ENCODE assay signal across 22 cellular contexts in the genomic region with DNA sequence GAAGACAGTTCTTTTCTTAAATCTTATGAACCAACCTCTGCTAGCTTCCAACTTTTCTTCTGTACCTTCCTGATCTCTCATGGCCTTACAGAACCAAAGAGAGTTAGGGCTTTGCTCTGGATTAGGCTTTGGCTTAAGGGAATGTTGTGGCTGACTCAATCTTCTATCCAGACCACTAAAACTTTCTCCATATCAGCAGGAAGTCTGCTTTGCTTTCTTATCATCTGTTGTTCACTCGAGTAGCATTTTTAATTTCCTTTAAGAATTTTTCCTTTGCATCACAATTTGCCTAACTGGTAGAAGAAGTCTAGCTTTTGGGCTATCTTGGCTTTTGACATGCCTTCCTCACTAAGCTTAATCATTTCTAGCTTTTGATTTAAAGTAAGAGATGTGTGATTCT.
DNase-seq lines count a peak whose midpoint lies in the region; ATAC-seq and TF ChIP-seq lines count a peak whose summit lies in the region.
"Had no signal": no experiment of that assay in that cellular context is flagged by ENCODE, and none has a peak within 500 bp of the region (broad histone marks: within the 10 kb centered on the region; RNA-seq: fewer than 3 reads in every experiment).

No MANE protein-coding gene starts in this region.

- peaks cover 45% of the 10 kb centered on the region for H3K36me3 Mint-ChIP-seq in WTC11
- H3K36me3 Mint-ChIP-seq in neural crest cell (ENCODE audit: low read depth): peaks cover 44% of the 10 kb centered on the region
- H3K36me3 Mint-ChIP-seq in HFFc6 (ENCODE audit: low read depth): peaks cover 28% of the 10 kb centered on the region
- H3K36me3 Mint-ChIP-seq in T-cell: peaks cover 78% of the 10 kb centered on the region

- H3K27ac Mint-ChIP-seq in WTC11 (0 out of 2 replicates have a peak overlapping the region, but pooled peaks have one; percentile 11), neural crest cell (ENCODE audit: unreplicated experiment) (peak overlapping the region; percentile 85), HFFc6 (no peak overlapping the region), T-cell (no peak overlapping the region)

- ATAC-seq in WTC11 (no peak), left lobe of liver (no peak), T-cell (replicated peaks in 1 of 4) (no peak)
- ATAC-seq: Panc1 had no signal

- H3K27me3 Mint-ChIP-seq in WTC11 (ENCODE audit: low read depth): peaks cover 3% of the 10 kb centered on the region; the same call in 1 of the 2 replicates
- H3K27me3 Mint-ChIP-seq in neural crest cell (ENCODE audit: low read depth): no peaks in the 10 kb centered on the region
- no peaks in the 10 kb centered on the region; the same call in 1 of the 2 replicates for H3K27me3 Mint-ChIP-seq in HFFc6 (ENCODE audit: insufficient read depth)
- H3K27me3 Mint-ChIP-seq in T-cell: no peaks in the 10 kb centered on the region

- no peak overlapping the region for H3K4me3 Mint-ChIP-seq in WTC11
- H3K4me3 Mint-ChIP-seq in neural crest cell: peak overlapping the region; percentile 36
- H3K4me3 Mint-ChIP-seq in HFFc6: no peak overlapping the region
- H3K4me3 Mint-ChIP-seq in T-cell: no peak overlapping the region

- H3K9me3 Mint-ChIP-seq in WTC11 (peaks cover 43% of the 10 kb centered on the region), neural crest cell (peaks cover 22% of the 10 kb centered on the region), HFFc6 (no peaks in the 10 kb centered on the region), T-cell (peaks cover 12 to 55% (median 51%) of the 10 kb centered on the region in 3 donors)

- TF ChIP-seq CTCF in WTC11 (IDR thresholded peaks at IDR 0.05) (no peak), fibroblast of pulmonary artery (IDR thresholded peaks at IDR 0.05; ENCODE audit: low read length, missing control alignments) (no peak), neural crest cell (conservative IDR thresholded peaks at IDR 0.05) (no peak), HFFc6 (IDR thresholded peaks at IDR 0.05) (no peak)

- CTCF ChIA-PET in WTC11 (lab: Charles Lee) (no interaction called here), T-cell (lab: Charles Lee) (no interaction called here)

- H3K4me3 ChIP-seq in fibroblast of pulmonary artery (replicated peaks; ENCODE audit: low read depth, low read length): no peak overlapping the region
- H3K4me3 ChIP-seq: HAP-1 had no signal

- peaks cover 12% of the 10 kb centered on the region for H3K4me1 Mint-ChIP-seq in WTC11
- H3K4me1 Mint-ChIP-seq in neural crest cell: peaks cover 18% of the 10 kb centered on the region
- H3K4me1 Mint-ChIP-seq in HFFc6 (ENCODE audit: low read depth): no peaks in the 10 kb centered on the region
- H3K4me1 Mint-ChIP-seq in T-cell: no peaks in the 10 kb centered on the region

- peak; percentile 7 for DNase-seq in ELF-1 (ENCODE audit: low read depth, low spot score)
- DNase-seq in WTC11 (ENCODE audit: low spot score): no peak
- peak; percentile 27 for DNase-seq in fibroblast of pulmonary artery (ENCODE audit: low read depth)
- no peak for DNase-seq in neural crest cell (ENCODE audit: low read depth, low spot score)
- no peak for DNase-seq in HFFc6
- no peak for DNase-seq in left lobe of liver (ENCODE audit: low spot score)
- DNase-seq in T-cell: no peak
- no peak for DNase-seq in nucleus accumbens (lab: John Stamatoyannopoulos, UW)
- DNase-seq: Calu3, DMS79 treated with DMSO at 0.1 percent for 48 hours, GOT3, KBM-7, MV-4-11, NCI-H1105, NCI-H146, NCI-H1930, NCI-H2107, NCI-H446, NCI-H524 treated with DMSO at 0.1 percent for 48 hours, SHP77 had no signal

- POLR2A ChIA-PET in WTC11 (lab: Charles Lee) (interaction anchor here (0.9 kb wide), 1 partner anchor 167 kb away, joined by 3 read pairs; no protein-coding TSS in a partner anchor), T-cell (lab: Charles Lee) (no interaction called here)

TF ChIP-seq in WTC11, 78 proteins besides CTCF, POLR2A, EP300 and RAD21:
- TF ChIP-seq NFATC4 (CRISPR knock-in tag; IDR thresholded peaks at IDR 0.05) (no peak), JUN (CRISPR knock-in tag; IDR thresholded peaks at IDR 0.05) (no peak)

Comparison
In these comparisons a context has a peak if more than half of its experiments do, and no peak if none do; other contexts are left out.
1. DNase-seq: peak in ELF-1 (single experiment) and fibroblast of pulmonary artery (single experiment); none in WTC11 (single experiment), neural crest cell (single experiment), HFFc6 (single experiment), left lobe of liver (single experiment), T-cell (0 of 34) and nucleus accumbens (0 of 56).
2. H3K27ac Mint-ChIP-seq: peak in WTC11 (single experiment) and neural crest cell (single experiment); none in HFFc6 (single experiment) and T-cell (0 of 2).